ENCODE assay signal across 8 cellular contexts in genomic region chr2:29010946-29011649, GRCh38. TPM values are rescaled to one million over a fixed set of nuclear protein-coding genes. Genes with fewer than 3 reads are reported as not detected.
DNase-seq lines count a peak whose midpoint lies in the region; ATAC-seq and TF ChIP-seq lines count a peak whose summit lies in the region.

No MANE protein-coding gene starts in this region.

- in situ Hi-C loops in transverse colon (cut with MboI; ENCODE audit: low pct_ligation_motif_present in 1 of 4, low pct_unique_long_range_greater_than_20kb in 1 of 4, low sequenced_read_pairs in 3 of 4) = no loop called here

- H3K27ac Mint-ChIP-seq in activated naive CD8-positive, alpha-beta T cell treated with anti-CD3 and anti-CD28 coated beads, Interleukin-2, amount 10 ng/mL, durations not matched to agents 7 days and 5 days = peak overlapping the region; percentile 99

- no peaks in the 10 kb centered on the region for H3K27me3 ChIP-seq in lower lobe of right lung (ENCODE audit: low read depth)
- H3K27me3 ChIP-seq in transverse colon = no peaks in the 10 kb centered on the region

- TF ChIP-seq POLR2A in transverse colon (IDR thresholded peaks at IDR 0.05) = no peak

- H3K9me3 ChIP-seq in lower lobe of right lung (no peaks in the 10 kb centered on the region), transverse colon (no peaks in the 10 kb centered on the region)

- H3K4me1 Mint-ChIP-seq in activated naive CD8-positive, alpha-beta T cell treated with anti-CD3 and anti-CD28 coated beads, Interleukin-2, amount 10 ng/mL, durations not matched to agents 7 days and 5 days = peaks cover 65% of the 10 kb centered on the region

- peak overlapping the region; percentile 89 for H3K4me3 Mint-ChIP-seq in activated naive CD8-positive, alpha-beta T cell treated with anti-CD3 and anti-CD28 coated beads, Interleukin-2, amount 10 ng/mL, durations not matched to agents 7 days and 5 days

- no peaks in the 10 kb centered on the region for H3K9me3 Mint-ChIP-seq in activated naive CD8-positive, alpha-beta T cell treated with anti-CD3 and anti-CD28 coated beads, Interleukin-2, amount 10 ng/mL, durations not matched to agents 7 days and 5 days

- H3K4me3 ChIP-seq in lower lobe of right lung (no peak overlapping the region), transverse colon (no peak overlapping the region)

- peaks cover under 1% of the 10 kb centered on the region for H3K36me3 Mint-ChIP-seq in activated naive CD8-positive, alpha-beta T cell treated with anti-CD3 and anti-CD28 coated beads, Interleukin-2, amount 10 ng/mL, durations not matched to agents 7 days and 5 days

- DNase-seq in NK-92 treated with Interleukin-12 subunit alpha and Interleukin-12 subunit beta, amount 100 ng/mL, for 24 hours (lab: John Stamatoyannopoulos, UW) = peak; percentile 65
- no peak for DNase-seq in NK-92 (lab: John Stamatoyannopoulos, UW; ENCODE audit: unreplicated experiment)
- peak; percentile 65 for DNase-seq in activated naive CD8-positive, alpha-beta T cell treated with anti-CD3 and anti-CD28 coated beads, Interleukin-2, amount 10 ng/mL, durations not matched to agents 7 days and 5 days
- no peak for DNase-seq in lower lobe of right lung
- peak; percentile 38 for DNase-seq in transverse colon
- no peak for DNase-seq in NCI-H446 treated with DMSO at 0.1 percent for 48 hours (lab: John Stamatoyannopoulos, UW)

- peak; percentile 11 for ATAC-seq in activated naive CD8-positive, alpha-beta T cell treated with anti-CD3 and anti-CD28 coated beads, Interleukin-2, amount 10 ng/mL, durations not matched to agents 7 days and 5 days (ENCODE audit: low read depth)
- peak; percentile 19 to 30 for ATAC-seq in lower lobe of right lung
- ATAC-seq in HG03039 (IDR thresholded peaks at IDR 0.05; ENCODE audit: unreplicated experiment) = no peak
- ATAC-seq in GM21528 (IDR thresholded peaks at IDR 0.05; ENCODE audit: low FRiP score, unreplicated experiment) = no peak

- no peaks in the 10 kb centered on the region for H3K27me3 Mint-ChIP-seq in activated naive CD8-positive, alpha-beta T cell treated with anti-CD3 and anti-CD28 coated beads, Interleukin-2, amount 10 ng/mL, durations not matched to agents 7 days and 5 days

- no peak for TF ChIP-seq EP300 in transverse colon (IDR thresholded peaks at IDR 0.05; ENCODE audit: low read depth)

- 47 to 100% methylated on average over 1 to 13 of the region's 13 CpGs for WGBS in transverse colon (ENCODE audit: low coverage in 1 of 2), 2 donors

- intact Hi-C loops in lower lobe of right lung (cut with DNase I) (no loop called here), transverse colon (cut with DNase I; ENCODE audit: low total_unique reads) (loop anchor here (10.0 kb wide), 1 partner anchor 56 kb away; no protein-coding TSS in a partner anchor)

- H3K4me1 ChIP-seq in lower lobe of right lung = peaks cover 41% of the 10 kb centered on the region
- peaks cover 3 to 29% (median 15%) of the 10 kb centered on the region in 4 donors for H3K4me1 ChIP-seq in transverse colon

- H3K36me3 ChIP-seq in lower lobe of right lung (no peaks in the 10 kb centered on the region), transverse colon (no peaks in the 10 kb centered on the region)

- POLR2A ChIA-PET in activated naive CD8-positive, alpha-beta T cell treated with anti-CD3 and anti-CD28 coated beads, Interleukin-2, amount 10 ng/mL, durations not matched to agents 7 days and 5 days (lab: Charles Lee) = interaction anchor here (1.5 to 4.7 kb wide), 6 partner anchors 10 to 106 kb away, joined by 4 to 51 read pairs (median 6); partner anchors contain the start of gene CLIP4

- no peak for TF ChIP-seq CTCF in lower lobe of right lung (IDR thresholded peaks at IDR 0.05)
- TF ChIP-seq CTCF in transverse colon (IDR thresholded peaks at IDR 0.05) = no peak

- H3K27ac ChIP-seq in lower lobe of right lung (peak overlapping the region; percentile 76), transverse colon (peak overlapping the region; percentile 46 to 56 (median 52))

RNA-seq across cellular contexts. Expression of gene TOGARAM2, which starts 30.0 kb away (rescaled TPM):
- 1 to 10 TPM; 5.2 to 5.3 TPM for total RNA-seq in activated naive CD8-positive, alpha-beta T cell treated with anti-CD3 and anti-CD28 coated beads, Interleukin-2, amount 10 ng/mL, durations not matched to agents 7 days and 5 days
- total RNA-seq in lower lobe of right lung (15.4 TPM), transverse colon (1 to 10 TPM in 2 of 4 donors, under 1 TPM in 1, not detected in 1; 0.79 to 7.1 (median 3.1) TPM)

Comparison
In these comparisons a context has a peak if more than half of its experiments do, and no peak if none do; other contexts are left out.
1. DNase-seq: peak in NK-92 treated with Interleukin-12 subunit alpha and Interleukin-12 subunit beta, amount 100 ng/mL, for 24 hours (single experiment), activated naive CD8-positive, alpha-beta T cell treated with anti-CD3 and anti-CD28 coated beads, Interleukin-2, amount 10 ng/mL, durations not matched to agents 7 days and 5 days (single experiment) and transverse colon (single experiment); none in NK-92 (single experiment), lower lobe of right lung (single experiment) and NCI-H446 treated with DMSO at 0.1 percent for 48 hours (single experiment).
2. ATAC-seq: peak in activated naive CD8-positive, alpha-beta T cell treated with anti-CD3 and anti-CD28 coated beads, Interleukin-2, amount 10 ng/mL, durations not matched to agents 7 days and 5 days (single experiment) and lower lobe of right lung (2 of 2); none in HG03039 (single experiment) and GM21528 (single experiment).